Comparison of ENCODE assay signal across 24 cellular contexts in genomic region chr7:79909124-79909641, GRCh38.
A peak's percentile ranks its signal among the peaks of the same experiment; 100 is the strongest.
DNase-seq lines count a peak whose midpoint lies in the region; ATAC-seq, FAIRE-seq and TF ChIP-seq lines count a peak whose summit lies in the region.
"Had no signal": no experiment of that assay in that cellular context is flagged by ENCODE, and none has a peak within 500 bp of the region (broad histone marks: within the 10 kb centered on the region; RNA-seq: fewer than 3 reads in every experiment).

No MANE protein-coding gene starts in this region.

- H4K91ac ChIP-seq in H1 (replicated peaks; ENCODE audit: insufficient read length, low read length), result no peak overlapping the region

- H4K20me1 ChIP-seq in HCT116 (ENCODE audit: insufficient read depth) (no peaks in the 10 kb centered on the region), H1 (replicated peaks in 1 of 2; ENCODE audit: control insufficient read depth in 1 of 2, insufficient read depth in 2 of 2, low read length in 2 of 2) (no peaks in the 10 kb centered on the region)

- H3K4ac ChIP-seq in H1 (replicated peaks; ENCODE audit: insufficient read length, low read depth, low read length), result no peak overlapping the region

- H3K9me3 Mint-ChIP-seq in activated CD8-positive, alpha-beta T cell treated with anti-CD3 and anti-CD28 coated beads for 36 hours, result no peaks in the 10 kb centered on the region
- H3K9me3 Mint-ChIP-seq in activated CD8-positive, alpha-beta T cell treated with anti-CD3 and anti-CD28 coated beads, Interleukin-2, amount 10 ng/mL, durations not matched to agents 7 days and 5 days (ENCODE audit: insufficient read depth), result no peaks in the 10 kb centered on the region
- H3K9me3 Mint-ChIP-seq in activated CD4-positive, alpha-beta memory T cell treated with anti-CD3 and anti-CD28 coated beads, Interleukin-2, amount 10 ng/mL, durations not matched to agents 7 days and 5 days, result peaks cover 2% of the 10 kb centered on the region

- H3K4me1 ChIP-seq in HCT116 (ENCODE audit: control insufficient read depth in 1 of 2, insufficient read depth in 2 of 2, low read length in 2 of 2), result peaks cover 0 to 7% of the 10 kb centered on the region in 2 experiments; a peak in 1 of 4 replicates
- H3K4me1 ChIP-seq in H1 (replicated peaks in 1 of 4; ENCODE audit: control insufficient read depth in 3 of 4, insufficient read depth in 4 of 4, low read length in 3 of 4), result no peaks in the 10 kb centered on the region
- no peaks in the 10 kb centered on the region for H3K4me1 ChIP-seq in BE2C

- H3K4me3 ChIP-seq in HCT116 (replicated peaks in 1 of 2; ENCODE audit: low read depth in 1 of 2, low read length in 2 of 2), result no peak overlapping the region
- H3K4me3 ChIP-seq in H1 (ENCODE audit: extremely low read depth in 1 of 4, insufficient read depth in 2 of 4, low read depth in 3 of 4, low read length in 4 of 4), result no peak overlapping the region
- no peak overlapping the region for H3K4me3 ChIP-seq in BE2C (ENCODE audit: low read depth, low read length)
- H3K4me3 ChIP-seq: GM12878 had no signal

- no peak for TF ChIP-seq CTCF in activated CD8-positive, alpha-beta T cell treated with anti-CD3 and anti-CD28 coated beads for 36 hours (IDR thresholded peaks at IDR 0.05)
- no peak for TF ChIP-seq CTCF in HCT116 (IDR thresholded peaks at IDR 0.05 in 2 of 3, conservative IDR thresholded peaks at IDR 0.05 in 1 of 3; ENCODE audit: borderline replicate concordance in 1 of 3, insufficient read depth in 1 of 3, low read depth in 2 of 3, low read length in 2 of 3)
- no peak for TF ChIP-seq CTCF in H1 (IDR thresholded peaks at IDR 0.05; ENCODE audit: control extremely low read depth in 1 of 3, insufficient read depth in 1 of 3, low read depth in 1 of 3, low read length in 3 of 3)
- no peak for TF ChIP-seq CTCF in BE2C (IDR thresholded peaks at IDR 0.05; ENCODE audit: low read depth, low read length)

- CTCF ChIA-PET in activated CD8-positive, alpha-beta T cell treated with anti-CD3 and anti-CD28 coated beads for 36 hours (lab: Charles Lee), result no interaction called here
- CTCF ChIA-PET in activated CD8-positive, alpha-beta T cell treated with anti-CD3 and anti-CD28 coated beads, Interleukin-2, amount 10 ng/mL, durations not matched to agents 7 days and 5 days (lab: Charles Lee), result no interaction called here
- CTCF ChIA-PET in HCT116 (lab: Charles Lee) (no interaction called here), H1 (lab: Charles Lee; ENCODE audit: partially characterized antibody) (no interaction called here)
- CTCF ChIA-PET in activated CD4-positive, alpha-beta memory T cell treated with anti-CD3 and anti-CD28 coated beads, Interleukin-2, amount 10 ng/mL, durations not matched to agents 7 days and 5 days (lab: Charles Lee), result no interaction called here

- no peak overlapping the region for H3K56ac ChIP-seq in H1 (replicated peaks; ENCODE audit: insufficient read length, low read depth, low read length)

- no peak for DNase-seq in activated CD8-positive, alpha-beta T cell treated with anti-CD3 and anti-CD28 coated beads for 36 hours
- no peak for DNase-seq in activated CD8-positive, alpha-beta T cell treated with anti-CD3 and anti-CD28 coated beads, Interleukin-2, amount 10 ng/mL, durations not matched to agents 7 days and 5 days
- DNase-seq in HCT116 (ENCODE audit: low read depth, low spot score), result peak; percentile 0
- no peak for DNase-seq in H1 (ENCODE audit: low read depth in 1 of 2, low spot score in 2 of 2)
- peak; percentile 58 for DNase-seq in urothelium cell line (ENCODE audit: low spot score)
- DNase-seq in BE2C, result no peak
- DNase-seq in activated CD4-positive, alpha-beta memory T cell treated with anti-CD3 and anti-CD28 coated beads, Interleukin-2, amount 10 ng/mL, durations not matched to agents 7 days and 5 days, result no peak
- DNase-seq: 8988T, ACHN, GDM1, GOT3, HCEC 1CT, Karpas-422, MV-4-11, NCI-H1105, NCI-H1436 treated with DMSO at 0.1 percent for 48 hours, NCI-H187 treated with DMSO at 0.1 percent for 48 hours, NCI-H446, NCI-H524 treated with DMSO at 0.1 percent for 48 hours, NCI-H774, PC-3, SK-N-SH had no signal

- H3K9ac ChIP-seq in HCT116 (ENCODE audit: low read length) (no peak overlapping the region), H1 (replicated peaks in 1 of 4; ENCODE audit: extremely low read depth in 1 of 4, low read depth in 3 of 4, low read length in 3 of 4) (no peak overlapping the region)
- H3K9ac ChIP-seq: SK-N-SH had no signal

- H3K27ac ChIP-seq in HCT116 (ENCODE audit: low read depth, low read length), result no peak overlapping the region
- no peak overlapping the region for H3K27ac ChIP-seq in H1 (ENCODE audit: low read depth, low read length)

- RAD21 ChIA-PET in HCT116 (lab: Charles Lee; ENCODE audit: low non-redundant PET in 1 of 2, low total read pairs in 2 of 2, uncharacterized antibody in 2 of 2, unreplicated experiment in 2 of 2), result no interaction called here

- no peak overlapping the region for H2AK5ac ChIP-seq in H1 (ENCODE audit: low read depth, low read length)

- POLR2A ChIA-PET in activated CD8-positive, alpha-beta T cell treated with anti-CD3 and anti-CD28 coated beads for 36 hours (lab: Charles Lee), result no interaction called here
- POLR2A ChIA-PET in activated CD8-positive, alpha-beta T cell treated with anti-CD3 and anti-CD28 coated beads, Interleukin-2, amount 10 ng/mL, durations not matched to agents 7 days and 5 days (lab: Charles Lee), result no interaction called here
- POLR2A ChIA-PET in HCT116 (lab: Charles Lee), result no interaction called here
- POLR2A ChIA-PET in H1 (lab: Charles Lee; ENCODE audit: partially characterized antibody), result no interaction called here
- POLR2A ChIA-PET in activated CD4-positive, alpha-beta memory T cell treated with anti-CD3 and anti-CD28 coated beads, Interleukin-2, amount 10 ng/mL, durations not matched to agents 7 days and 5 days (lab: Charles Lee), result no interaction called here

- no peak overlapping the region for H2BK20ac ChIP-seq in H1 (ENCODE audit: low read length)

- H2BK12ac ChIP-seq in H1 (ENCODE audit: low read depth, low read length), result no peak overlapping the region

- no peaks in the 10 kb centered on the region for H3K36me3 Mint-ChIP-seq in activated CD8-positive, alpha-beta T cell treated with anti-CD3 and anti-CD28 coated beads for 36 hours (ENCODE audit: low read depth)
- H3K36me3 Mint-ChIP-seq in activated CD8-positive, alpha-beta T cell treated with anti-CD3 and anti-CD28 coated beads, Interleukin-2, amount 10 ng/mL, durations not matched to agents 7 days and 5 days (ENCODE audit: low read depth), result peaks cover 8% of the 10 kb centered on the region
- no peaks in the 10 kb centered on the region for H3K36me3 Mint-ChIP-seq in activated CD4-positive, alpha-beta memory T cell treated with anti-CD3 and anti-CD28 coated beads, Interleukin-2, amount 10 ng/mL, durations not matched to agents 7 days and 5 days (ENCODE audit: low read depth)

- 88% methylated on average over 6 of the region's 6 CpGs; no CpG with 5 or more reads in 1 of the 2 experiments for WGBS in H1 (ENCODE audit: extremely low coverage in 1 of 2, insufficient coverage in 1 of 2, insufficient read length in 1 of 2, insufficient replicate concordance in 2 of 2, low coverage in 1 of 2, low lambda C conversion rate in 2 of 2, missing lambda C conversion rate in 1 of 2), 2 experiments

- BruUV-seq in HCT116 (replicated peaks; lab: Mats Ljungman, UMichigan), result no TSS peak

- no peak overlapping the region for H3K23ac ChIP-seq in H1 (ENCODE audit: insufficient read length)

- H3K18ac ChIP-seq in H1 (ENCODE audit: extremely low read depth, low read length), result no peak overlapping the region

- TF ChIP-seq POLR2A in HCT116 (IDR thresholded peaks at IDR 0.05; ENCODE audit: borderline replicate concordance, extremely low read depth, insufficient read depth, insufficient read length) (no peak), H1 (IDR thresholded peaks at IDR 0.05; ENCODE audit: control extremely low read depth in 1 of 2, low read depth in 2 of 2, low read length in 2 of 2) (no peak)

- H3K36me3 ChIP-seq in HCT116 (ENCODE audit: control insufficient read depth in 1 of 2, insufficient read depth in 2 of 2, low read length in 2 of 2) (no peaks in the 10 kb centered on the region), H1 (ENCODE audit: control insufficient read depth in 2 of 4, insufficient read depth in 4 of 4, low read length in 3 of 4) (no peaks in the 10 kb centered on the region), BE2C (no peaks in the 10 kb centered on the region)

- intact Hi-C loops in activated CD8-positive, alpha-beta T cell treated with anti-CD3 and anti-CD28 coated beads for 36 hours (cut with micrococcal nuclease), result no loop called here
- intact Hi-C loops in HCT116 (cut with micrococcal nuclease), result no loop called here

- no peaks in the 10 kb centered on the region for H3K27me3 ChIP-seq in HCT116 (ENCODE audit: insufficient read depth, low read length)
- no peaks in the 10 kb centered on the region for H3K27me3 ChIP-seq in H1 (replicated peaks in 1 of 4; ENCODE audit: control insufficient read depth in 3 of 4, extremely low read depth in 1 of 4, insufficient read depth in 3 of 4, low read length in 3 of 4)
- H3K27me3 ChIP-seq in BE2C, result no peaks in the 10 kb centered on the region

- H3K4me2 ChIP-seq in HCT116 (ENCODE audit: low read length) (peak overlapping the region; percentile 6; the same call in 1 of the 2 replicates), H1 (ENCODE audit: insufficient read depth in 1 of 2, low read depth in 2 of 2, low read length in 2 of 2) (no peak overlapping the region)
- H3K4me2 ChIP-seq: SK-N-SH had no signal

- TF ChIP-seq RAD21 in HCT116 (IDR thresholded peaks at IDR 0.05; ENCODE audit: low read depth) (no peak), H1 (IDR thresholded peaks at IDR 0.05 in 1 of 2, conservative IDR thresholded peaks at IDR 0.05 in 1 of 2; ENCODE audit: low read depth in 2 of 2, low read length in 2 of 2) (peak; percentile 5 to 12; a peak in 2 of 4 replicates)

- H2AFZ ChIP-seq in HCT116 (ENCODE audit: low read depth, low read length, poor library complexity, severe bottlenecking) (no peak overlapping the region), H1 (ENCODE audit: low read length) (no peak overlapping the region)

- no peaks in the 10 kb centered on the region for H3K27me3 Mint-ChIP-seq in activated CD8-positive, alpha-beta T cell treated with anti-CD3 and anti-CD28 coated beads for 36 hours
- peaks cover 2% of the 10 kb centered on the region for H3K27me3 Mint-ChIP-seq in activated CD8-positive, alpha-beta T cell treated with anti-CD3 and anti-CD28 coated beads, Interleukin-2, amount 10 ng/mL, durations not matched to agents 7 days and 5 days (ENCODE audit: low read depth)
- H3K27me3 Mint-ChIP-seq in activated CD4-positive, alpha-beta memory T cell treated with anti-CD3 and anti-CD28 coated beads, Interleukin-2, amount 10 ng/mL, durations not matched to agents 7 days and 5 days, result no peaks in the 10 kb centered on the region

- no peaks in the 10 kb centered on the region for H3K23me2 ChIP-seq in H1 (ENCODE audit: low read depth, low read length)

- FAIRE-seq in H1 (lab: Jason Lieb, UNC), result no peak
- peak; percentile 59 for FAIRE-seq in urothelium cell line (lab: Jason Lieb, UNC)
- FAIRE-seq: D721Med, GM12878 had no signal

- no peaks in the 10 kb centered on the region for H3K79me1 ChIP-seq in H1 (ENCODE audit: low read depth, low read length)

- TF ChIP-seq EP300 in H1 (IDR thresholded peaks at IDR 0.05; ENCODE audit: borderline replicate concordance in 1 of 2, low read depth in 2 of 2, low read length in 2 of 2), result no peak

- no peak overlapping the region for H3K27ac Mint-ChIP-seq in activated CD8-positive, alpha-beta T cell treated with anti-CD3 and anti-CD28 coated beads for 36 hours
- no peak overlapping the region for H3K27ac Mint-ChIP-seq in activated CD8-positive, alpha-beta T cell treated with anti-CD3 and anti-CD28 coated beads, Interleukin-2, amount 10 ng/mL, durations not matched to agents 7 days and 5 days
- H3K27ac Mint-ChIP-seq in activated CD4-positive, alpha-beta memory T cell treated with anti-CD3 and anti-CD28 coated beads, Interleukin-2, amount 10 ng/mL, durations not matched to agents 7 days and 5 days, result no peak overlapping the region

- H2BK5ac ChIP-seq in H1 (ENCODE audit: low read depth, low read length), result no peak overlapping the region

- no peak overlapping the region for H3K4me3 Mint-ChIP-seq in activated CD8-positive, alpha-beta T cell treated with anti-CD3 and anti-CD28 coated beads for 36 hours
- H3K4me3 Mint-ChIP-seq in activated CD8-positive, alpha-beta T cell treated with anti-CD3 and anti-CD28 coated beads, Interleukin-2, amount 10 ng/mL, durations not matched to agents 7 days and 5 days, result no peak overlapping the region
- H3K4me3 Mint-ChIP-seq in activated CD4-positive, alpha-beta memory T cell treated with anti-CD3 and anti-CD28 coated beads, Interleukin-2, amount 10 ng/mL, durations not matched to agents 7 days and 5 days, result no peak overlapping the region

- H2BK15ac ChIP-seq in H1 (ENCODE audit: low read length), result no peak overlapping the region

- 0 out of 2 replicates have a peak, but pooled peaks cover 2% of the 10 kb centered on the region for H3K9me2 ChIP-seq in HCT116 (ENCODE audit: insufficient read depth)
- H3K9me2 ChIP-seq: SK-N-SH had no signal

- no peak overlapping the region for H4K5ac ChIP-seq in H1 (ENCODE audit: insufficient read length, low read depth, low read length)

- ATAC-seq in activated CD8-positive, alpha-beta T cell treated with anti-CD3 and anti-CD28 coated beads for 36 hours, result peak; percentile 14
- ATAC-seq in activated CD8-positive, alpha-beta T cell treated with anti-CD3 and anti-CD28 coated beads, Interleukin-2, amount 10 ng/mL, durations not matched to agents 7 days and 5 days, result no peak
- ATAC-seq in HCT116, result peak; percentile 66; the same call in 1 of the 2 replicates
- ATAC-seq: GM12878, PC-3 had no signal

- H2BK120ac ChIP-seq in H1 (replicated peaks; ENCODE audit: low read depth, low read length), result no peak overlapping the region

- H3K79me2 ChIP-seq in HCT116 (ENCODE audit: insufficient read depth, low read length) (no peaks in the 10 kb centered on the region), H1 (ENCODE audit: control insufficient read depth in 1 of 2, insufficient read depth in 2 of 2, low read length in 2 of 2) (no peaks in the 10 kb centered on the region)

- H3K9me3 ChIP-seq in HCT116 (ENCODE audit: control insufficient read depth in 1 of 2, insufficient read depth in 1 of 2, low read depth in 1 of 2, low read length in 2 of 2) (no peaks in the 10 kb centered on the region), H1 (ENCODE audit: insufficient read depth in 2 of 2, low read depth in 1 of 2, low read length in 1 of 2) (no peaks in the 10 kb centered on the region), BE2C (no peaks in the 10 kb centered on the region)
- H3K9me3 ChIP-seq: SK-N-SH had no signal

- peaks cover 41% of the 10 kb centered on the region for H3K4me1 Mint-ChIP-seq in activated CD8-positive, alpha-beta T cell treated with anti-CD3 and anti-CD28 coated beads for 36 hours (ENCODE audit: low read depth)
- H3K4me1 Mint-ChIP-seq in activated CD8-positive, alpha-beta T cell treated with anti-CD3 and anti-CD28 coated beads, Interleukin-2, amount 10 ng/mL, durations not matched to agents 7 days and 5 days (ENCODE audit: low read depth), result peaks cover 42% of the 10 kb centered on the region
- H3K4me1 Mint-ChIP-seq in activated CD4-positive, alpha-beta memory T cell treated with anti-CD3 and anti-CD28 coated beads, Interleukin-2, amount 10 ng/mL, durations not matched to agents 7 days and 5 days, result no peaks in the 10 kb centered on the region

- no peak overlapping the region for H3K14ac ChIP-seq in H1 (ENCODE audit: insufficient read length)

- no peak overlapping the region for H4K8ac ChIP-seq in H1 (ENCODE audit: extremely low read depth, insufficient read depth, low read length)

Comparison
In these comparisons a context has a peak if more than half of its experiments do, and no peak if none do; other contexts are left out.
1. DNase-seq: peak in HCT116 (single experiment) and urothelium cell line (single experiment); none in activated CD8-positive, alpha-beta T cell treated with anti-CD3 and anti-CD28 coated beads for 36 hours (single experiment), activated CD8-positive, alpha-beta T cell treated with anti-CD3 and anti-CD28 coated beads, Interleukin-2, amount 10 ng/mL, durations not matched to agents 7 days and 5 days (single experiment), H1 (0 of 2), BE2C (single experiment) and activated CD4-positive, alpha-beta memory T cell treated with anti-CD3 and anti-CD28 coated beads, Interleukin-2, amount 10 ng/mL, durations not matched to agents 7 days and 5 days (single experiment).